ENCODE assay signal across 9 cellular contexts in the genomic region with DNA sequence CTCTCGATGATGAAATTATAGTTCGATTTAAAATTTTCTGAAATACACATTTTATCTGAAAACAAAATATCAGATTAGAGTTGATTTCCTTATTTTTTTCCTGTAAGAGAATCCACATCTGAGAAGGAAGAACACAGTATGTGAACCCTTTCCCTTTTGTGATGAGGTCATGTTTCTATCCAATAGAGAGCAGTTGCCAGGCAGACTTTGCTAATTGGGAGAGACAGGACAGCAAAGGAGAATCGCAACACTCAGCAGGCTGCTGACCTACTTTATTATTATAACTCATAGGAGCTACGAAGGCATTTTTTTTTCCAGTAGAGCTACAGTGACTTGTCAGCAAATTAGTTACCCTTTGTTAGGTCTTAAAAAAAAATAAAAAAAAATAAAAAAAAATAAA.
DNase-seq lines count a peak whose midpoint lies in the region; ATAC-seq and TF ChIP-seq lines count a peak whose summit lies in the region.
"Had no signal": no experiment of that assay in that cellular context is flagged by ENCODE, and none has a peak within 500 bp of the region (broad histone marks: within the 10 kb centered on the region; RNA-seq: fewer than 3 reads in every experiment).

No MANE protein-coding gene starts in this region.

- H3K27ac ChIP-seq in HEK293 (ENCODE audit: extremely low read depth, low read depth, low read length) (no peak overlapping the region), RWPE1 (no peak overlapping the region), iPS DF 6.9 (ENCODE audit: low read length) (no peak overlapping the region)

- H3K9me3 ChIP-seq in HEK293 (ENCODE audit: control insufficient read depth, insufficient read depth, low read depth, low read length) (no peaks in the 10 kb centered on the region), iPS DF 6.9 (ENCODE audit: control insufficient read depth, insufficient read depth, low read length) (no peaks in the 10 kb centered on the region)

- no peak for ATAC-seq in HG02840 (IDR thresholded peaks at IDR 0.05; ENCODE audit: low FRiP score, unreplicated experiment)
- no peak for ATAC-seq in GM21619 (IDR thresholded peaks at IDR 0.05; ENCODE audit: unreplicated experiment)
- ATAC-seq: activated T-cell treated with anti-CD3 and anti-CD28 coated beads, Interleukin-2, amount 50 U/mL, for 72 hours had no signal

- no CpG with 5 or more reads among the region's 4 CpGs for WGBS in iPS DF 6.9 (ENCODE audit: insufficient coverage, insufficient read length)

- H3K27me3 ChIP-seq in iPS DF 6.9 (ENCODE audit: control insufficient read depth, insufficient read depth, low read length) = no peaks in the 10 kb centered on the region

- peak; percentile 59 for DNase-seq in Ammon's horn (ENCODE audit: low spot score)
- peak; percentile 51 for DNase-seq in RWPE1 (ENCODE audit: low spot score)
- DNase-seq in iPS DF 6.9 (ENCODE audit: low read depth, low spot score) = peak; percentile 18
- no peak for DNase-seq in NK-92 treated with Interleukin-12 subunit alpha and Interleukin-12 subunit beta, amount 100 ng/mL, for 24 hours (lab: John Stamatoyannopoulos, UW)
- no peak for DNase-seq in stimulated activated CD4-positive, alpha-beta T cell treated with anti-CD3 and anti-CD28 coated beads, Interleukin-12 subunit alpha, Interleukin-12 subunit beta, amount 100 ng/mL, for 4 hours
- DNase-seq: activated T-cell treated with anti-CD3 and anti-CD28 coated beads, Interleukin-2, amount 50 U/mL, for 72 hours had no signal

- H3K36me3 ChIP-seq in HEK293 (ENCODE audit: control insufficient read depth in 2 of 2, insufficient read depth in 1 of 2, low read length in 2 of 2) (no peaks in the 10 kb centered on the region), iPS DF 6.9 (ENCODE audit: control insufficient read depth, insufficient read depth, low read length) (no peaks in the 10 kb centered on the region)

- H3K4me3 ChIP-seq in HEK293 (ENCODE audit: low read depth, low read length) = no peak overlapping the region
- H3K4me3 ChIP-seq in iPS DF 6.9 (ENCODE audit: low read length) = no peak overlapping the region

- H3K4me1 ChIP-seq in HEK293 (ENCODE audit: control insufficient read depth, insufficient read depth, low read length) (no peaks in the 10 kb centered on the region), iPS DF 6.9 (ENCODE audit: control insufficient read depth, insufficient read depth, low read length) (no peaks in the 10 kb centered on the region)

- CTCF ChIA-PET in HEK293 (lab: Yijun Ruan, JAX) = interaction anchor here (1.0 kb wide), 1 partner anchor 29 kb away, joined by 4 read pairs; no protein-coding TSS in a partner anchor
- CTCF ChIA-PET in RWPE1 (lab: Yijun Ruan, JAX) = no interaction called here

- POLR2A ChIA-PET in HEK293 (lab: Yijun Ruan, JAX) = no interaction called here
- POLR2A ChIA-PET in RWPE1 (lab: Yijun Ruan, JAX; ENCODE audit: low non-redundant PET) = no interaction called here

- no peak for TF ChIP-seq CTCF in HEK293 (tag by site-specific recombination; IDR thresholded peaks at IDR 0.05)
- no peak for TF ChIP-seq CTCF in RWPE1 (conservative IDR thresholded peaks at IDR 0.05; ENCODE audit: low read depth)

TF ChIP-seq in HEK293, 187 proteins besides CTCF, POLR2A, EP300 and RAD21:
- TF ChIP-seq, protein P1, sequence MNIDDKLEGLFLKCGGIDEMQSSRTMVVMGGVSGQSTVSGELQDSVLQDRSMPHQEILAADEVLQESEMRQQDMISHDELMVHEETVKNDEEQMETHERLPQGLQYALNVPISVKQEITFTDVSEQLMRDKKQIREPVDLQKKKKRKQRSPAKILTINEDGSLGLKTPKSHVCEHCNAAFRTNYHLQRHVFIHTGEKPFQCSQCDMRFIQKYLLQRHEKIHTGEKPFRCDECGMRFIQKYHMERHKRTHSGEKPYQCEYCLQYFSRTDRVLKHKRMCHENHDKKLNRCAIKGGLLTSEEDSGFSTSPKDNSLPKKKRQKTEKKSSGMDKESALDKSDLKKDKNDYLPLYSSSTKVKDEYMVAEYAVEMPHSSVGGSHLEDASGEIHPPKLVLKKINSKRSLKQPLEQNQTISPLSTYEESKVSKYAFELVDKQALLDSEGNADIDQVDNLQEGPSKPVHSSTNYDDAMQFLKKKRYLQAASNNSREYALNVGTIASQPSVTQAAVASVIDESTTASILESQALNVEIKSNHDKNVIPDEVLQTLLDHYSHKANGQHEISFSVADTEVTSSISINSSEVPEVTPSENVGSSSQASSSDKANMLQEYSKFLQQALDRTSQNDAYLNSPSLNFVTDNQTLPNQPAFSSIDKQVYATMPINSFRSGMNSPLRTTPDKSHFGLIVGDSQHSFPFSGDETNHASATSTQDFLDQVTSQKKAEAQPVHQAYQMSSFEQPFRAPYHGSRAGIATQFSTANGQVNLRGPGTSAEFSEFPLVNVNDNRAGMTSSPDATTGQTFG (tag by site-specific recombination; IDR thresholded peaks at IDR 0.05; ENCODE audit: borderline replicate concordance) = no peak
- TF ChIP-seq, protein P2, sequence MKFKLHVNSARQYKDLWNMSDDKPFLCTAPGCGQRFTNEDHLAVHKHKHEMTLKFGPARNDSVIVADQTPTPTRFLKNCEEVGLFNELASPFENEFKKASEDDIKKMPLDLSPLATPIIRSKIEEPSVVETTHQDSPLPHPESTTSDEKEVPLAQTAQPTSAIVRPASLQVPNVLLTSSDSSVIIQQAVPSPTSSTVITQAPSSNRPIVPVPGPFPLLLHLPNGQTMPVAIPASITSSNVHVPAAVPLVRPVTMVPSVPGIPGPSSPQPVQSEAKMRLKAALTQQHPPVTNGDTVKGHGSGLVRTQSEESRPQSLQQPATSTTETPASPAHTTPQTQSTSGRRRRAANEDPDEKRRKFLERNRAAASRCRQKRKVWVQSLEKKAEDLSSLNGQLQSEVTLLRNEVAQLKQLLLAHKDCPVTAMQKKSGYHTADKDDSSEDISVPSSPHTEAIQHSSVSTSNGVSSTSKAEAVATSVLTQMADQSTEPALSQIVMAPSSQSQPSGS (tag by site-specific recombination; IDR thresholded peaks at IDR 0.05; ENCODE audit: low read depth) = peak; percentile 80
- TF ChIP-seq RBAK (tag by site-specific recombination; IDR thresholded peaks at IDR 0.05) (no peak), WT1 (tag by site-specific recombination; IDR thresholded peaks at IDR 0.05) (no peak), ZNF133 (tag by site-specific recombination; IDR thresholded peaks at IDR 0.05) (no peak), ZNF548 (tag by site-specific recombination; IDR thresholded peaks at IDR 0.05) (no peak), ZNF248 (tag by site-specific recombination; IDR thresholded peaks at IDR 0.05) (no peak)
- TF ChIP-seq, protein P3, sequence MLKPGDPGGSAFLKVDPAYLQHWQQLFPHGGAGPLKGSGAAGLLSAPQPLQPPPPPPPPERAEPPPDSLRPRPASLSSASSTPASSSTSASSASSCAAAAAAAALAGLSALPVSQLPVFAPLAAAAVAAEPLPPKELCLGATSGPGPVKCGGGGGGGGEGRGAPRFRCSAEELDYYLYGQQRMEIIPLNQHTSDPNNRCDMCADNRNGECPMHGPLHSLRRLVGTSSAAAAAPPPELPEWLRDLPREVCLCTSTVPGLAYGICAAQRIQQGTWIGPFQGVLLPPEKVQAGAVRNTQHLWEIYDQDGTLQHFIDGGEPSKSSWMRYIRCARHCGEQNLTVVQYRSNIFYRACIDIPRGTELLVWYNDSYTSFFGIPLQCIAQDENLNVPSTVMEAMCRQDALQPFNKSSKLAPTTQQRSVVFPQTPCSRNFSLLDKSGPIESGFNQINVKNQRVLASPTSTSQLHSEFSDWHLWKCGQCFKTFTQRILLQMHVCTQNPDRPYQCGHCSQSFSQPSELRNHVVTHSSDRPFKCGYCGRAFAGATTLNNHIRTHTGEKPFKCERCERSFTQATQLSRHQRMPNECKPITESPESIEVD (tag by site-specific recombination; IDR thresholded peaks at IDR 0.05) = no peak

Comparison
In these comparisons a context has a peak if more than half of its experiments do, and no peak if none do; other contexts are left out.
1. DNase-seq: peak in Ammon's horn (single experiment), RWPE1 (single experiment) and iPS DF 6.9 (single experiment); none in NK-92 treated with Interleukin-12 subunit alpha and Interleukin-12 subunit beta, amount 100 ng/mL, for 24 hours (single experiment) and stimulated activated CD4-positive, alpha-beta T cell treated with anti-CD3 and anti-CD28 coated beads, Interleukin-12 subunit alpha, Interleukin-12 subunit beta, amount 100 ng/mL, for 4 hours (single experiment).